Comparison of ENCODE assay signal across 14 cellular contexts in genomic region chr6:45369870-45370269, GRCh38.
"Had no signal": no experiment of that assay in that cellular context is flagged by ENCODE, and none has a peak within 500 bp of the region (broad histone marks: within the 10 kb centered on the region; RNA-seq: fewer than 3 reads in every experiment).

No MANE protein-coding gene starts in this region.

- H3K4me1 ChIP-seq: transverse colon, vagina had no signal

- H3K27ac ChIP-seq: transverse colon, vagina had no signal

- H3K9me3 ChIP-seq: transverse colon, vagina had no signal

- H3K27me3 ChIP-seq: transverse colon, vagina had no signal

- DNase-seq: activated CD4-positive, alpha-beta T cell treated with anti-CD3 and anti-CD28 coated beads, Interleukin-2, amount 50 U/mL, for 1 hour; activated CD8-positive, alpha-beta memory T cell treated with anti-CD3 and anti-CD28 coated beads for 24 hours; activated gamma-delta T cell treated with Interleukin-2 at 50 U/mL for 16 hours; immature natural killer cell; mesendoderm; nucleus accumbens; posterior cingulate gyrus; stimulated activated CD4-positive, alpha-beta T cell treated with anti-CD3 and anti-CD28 coated beads, Interleukin-15, amount 100 ng/mL, for 24 hours; stimulated activated CD4-positive, alpha-beta T cell treated with anti-CD3 and anti-CD28 coated beads, Interleukin-4, amount 100 ng/mL, for 24 hours; stimulated activated CD8-positive, alpha-beta memory T cell treated with anti-CD3 and anti-CD28 coated beads, Interleukin-4, amount 100 ng/mL, for 48 hours; stimulated activated naive CD4-positive, alpha-beta T cell treated with Interleukin-2 at 50 U/mL for 16 hours; substantia nigra; transverse colon had no signal

- H3K4me3 ChIP-seq: transverse colon, vagina had no signal

- H3K36me3 ChIP-seq: transverse colon, vagina had no signal
